In genomic region chr6:44593539-44593944, GRCh38 we compare ENCODE assay signal across 8 cellular contexts.
DNase-seq lines count a peak whose midpoint lies in the region; ATAC-seq and TF ChIP-seq lines count a peak whose summit lies in the region.

No MANE protein-coding gene starts in this region.

- H3K4me3 ChIP-seq in HUES64 (ENCODE audit: low read length), result no peak overlapping the region

- H3K9me3 ChIP-seq in HUES64 (ENCODE audit: insufficient read depth, low read depth, low read length), result no peaks in the 10 kb centered on the region; the same call in 1 of the 2 replicates

- DNase-seq in ELR (ENCODE audit: low read depth), result peak; percentile 81
- DNase-seq in activated T-cell treated with anti-CD3 and anti-CD28 coated beads, Interleukin-2, amount 50 U/mL, for 48 hours, result peak; percentile 76 to 78
- no peak for DNase-seq in left ventricle myocardium superior
- peak; percentile 44 to 59 for DNase-seq in stimulated activated CD4-positive, alpha-beta T cell treated with anti-CD3 and anti-CD28 coated beads, Interleukin-15, amount 100 ng/mL, for 48 hours (ENCODE audit: low read depth in 2 of 2)

- intact Hi-C loops in left ventricle myocardium superior (cut with micrococcal nuclease), result no loop called here

- H3K27ac ChIP-seq in HUES64 (ENCODE audit: low read depth, low read length), result 0 out of 2 replicates have a peak overlapping the region, but pooled peaks have one; percentile 7

- H3K27me3 ChIP-seq in HUES64 (ENCODE audit: insufficient read depth, low read length), result no peaks in the 10 kb centered on the region

- H3K9ac ChIP-seq in HUES64 (ENCODE audit: low read depth, low read length), result no peak overlapping the region

- H3K36me3 ChIP-seq in HUES64 (ENCODE audit: insufficient read depth, low read length), result no peaks in the 10 kb centered on the region

- peaks cover 14% of the 10 kb centered on the region for H3K4me1 ChIP-seq in HUES64 (ENCODE audit: insufficient read depth, low read length)

- 4% methylated on average over 1 of the region's 2 CpGs for WGBS in HUES64

- ATAC-seq in left ventricle myocardium superior (peak; percentile 38), GM19328 (IDR thresholded peaks at IDR 0.05; ENCODE audit: unreplicated experiment) (no peak), GM18858 (IDR thresholded peaks at IDR 0.05; ENCODE audit: unreplicated experiment) (no peak)

TF ChIP-seq in PFSK-1, 5 proteins besides CTCF, POLR2A, EP300 and RAD21:
- TF ChIP-seq FOXP2 (optimal IDR thresholded peaks at IDR 0.05; ENCODE audit: borderline replicate concordance, extremely low read depth, extremely low read length, insufficient read depth), result peak; percentile 15
- no peak for TF ChIP-seq REST (IDR thresholded peaks at IDR 0.05; ENCODE audit: insufficient read depth in 1 of 2, low read depth in 2 of 2, low read length in 2 of 2)
